Comparison of ENCODE assay signal across 2 cellular contexts in the genomic region with DNA sequence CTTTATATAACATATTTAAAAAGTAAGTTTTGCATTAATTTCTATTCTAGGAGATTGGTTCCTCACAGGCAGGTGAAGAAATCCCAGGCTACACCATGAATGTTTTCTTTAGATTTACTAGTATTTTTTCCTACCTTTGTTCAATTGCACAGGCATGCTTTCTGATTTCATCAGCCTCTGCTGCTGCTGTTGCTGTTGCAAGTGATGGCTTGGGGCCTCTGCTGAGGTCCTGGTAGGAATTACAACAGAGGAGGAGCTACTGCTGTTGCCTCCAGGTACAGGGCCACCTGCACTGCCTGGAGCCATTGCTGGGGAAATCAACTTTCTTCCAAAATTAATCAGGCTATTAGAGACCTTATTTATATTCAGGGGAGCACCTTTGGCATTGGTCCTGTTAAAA.
TF ChIP-seq lines count a peak whose summit lies in the region.

No MANE protein-coding gene starts in this region.

TF ChIP-seq in IMR-90, 13 proteins besides CTCF, POLR2A, EP300 and RAD21:
- TF ChIP-seq RFX5 (IDR thresholded peaks at IDR 0.05; ENCODE audit: low read depth, low read length) = no peak

TF ChIP-seq in K562, 482 proteins besides CTCF, POLR2A, EP300 and RAD21:
- peak; percentile 12; the same call in 1 of the 2 replicates for TF ChIP-seq MECOM (CRISPR knock-in tag; IDR thresholded peaks at IDR 0.05)
- no peak for TF ChIP-seq POLR3G (IDR thresholded peaks at IDR 0.05; ENCODE audit: extremely low read depth, insufficient read length, insufficient replicate concordance)
- TF ChIP-seq L3MBTL2 (IDR thresholded peaks at IDR 0.05) = peak; percentile 24; the same call in 1 of the 2 replicates
- TF ChIP-seq, protein P1, sequence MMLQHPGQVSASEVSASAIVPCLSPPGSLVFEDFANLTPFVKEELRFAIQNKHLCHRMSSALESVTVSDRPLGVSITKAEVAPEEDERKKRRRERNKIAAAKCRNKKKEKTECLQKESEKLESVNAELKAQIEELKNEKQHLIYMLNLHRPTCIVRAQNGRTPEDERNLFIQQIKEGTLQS (IDR thresholded peaks at IDR 0.05) = no peak
- TF ChIP-seq, protein P1 (CRISPR knock-in tag; conservative IDR thresholded peaks at IDR 0.05) = no peak
- no peak for TF ChIP-seq POLR2G (IDR thresholded peaks at IDR 0.05; ENCODE audit: low read depth, low read length)
- TF ChIP-seq KDM1A (IDR thresholded peaks at IDR 0.05) = no peak
- 0 out of 2 replicates have a peak, but pooled peaks have one; percentile 24 for TF ChIP-seq CXXC5 (CRISPR knock-in tag; IDR thresholded peaks at IDR 0.05)
- peak; percentile 36; the same call in 1 of the 2 replicates for TF ChIP-seq ATF4 (CRISPR knock-in tag; IDR thresholded peaks at IDR 0.05)
- TF ChIP-seq MYC (IDR thresholded peaks at IDR 0.05; ENCODE audit: low read depth, low read length) = peak; percentile 65
- no peak for TF ChIP-seq MYC (CRISPR knock-in tag; IDR thresholded peaks at IDR 0.05; ENCODE audit: borderline replicate concordance, low read depth)
- TF ChIP-seq SREBF2 (CRISPR knock-in tag; IDR thresholded peaks at IDR 0.05) = no peak
- TF ChIP-seq ZEB2 (IDR thresholded peaks at IDR 0.05) = 0 out of 2 replicates have a peak, but pooled peaks have one; percentile 23
- TF ChIP-seq, protein P2, sequence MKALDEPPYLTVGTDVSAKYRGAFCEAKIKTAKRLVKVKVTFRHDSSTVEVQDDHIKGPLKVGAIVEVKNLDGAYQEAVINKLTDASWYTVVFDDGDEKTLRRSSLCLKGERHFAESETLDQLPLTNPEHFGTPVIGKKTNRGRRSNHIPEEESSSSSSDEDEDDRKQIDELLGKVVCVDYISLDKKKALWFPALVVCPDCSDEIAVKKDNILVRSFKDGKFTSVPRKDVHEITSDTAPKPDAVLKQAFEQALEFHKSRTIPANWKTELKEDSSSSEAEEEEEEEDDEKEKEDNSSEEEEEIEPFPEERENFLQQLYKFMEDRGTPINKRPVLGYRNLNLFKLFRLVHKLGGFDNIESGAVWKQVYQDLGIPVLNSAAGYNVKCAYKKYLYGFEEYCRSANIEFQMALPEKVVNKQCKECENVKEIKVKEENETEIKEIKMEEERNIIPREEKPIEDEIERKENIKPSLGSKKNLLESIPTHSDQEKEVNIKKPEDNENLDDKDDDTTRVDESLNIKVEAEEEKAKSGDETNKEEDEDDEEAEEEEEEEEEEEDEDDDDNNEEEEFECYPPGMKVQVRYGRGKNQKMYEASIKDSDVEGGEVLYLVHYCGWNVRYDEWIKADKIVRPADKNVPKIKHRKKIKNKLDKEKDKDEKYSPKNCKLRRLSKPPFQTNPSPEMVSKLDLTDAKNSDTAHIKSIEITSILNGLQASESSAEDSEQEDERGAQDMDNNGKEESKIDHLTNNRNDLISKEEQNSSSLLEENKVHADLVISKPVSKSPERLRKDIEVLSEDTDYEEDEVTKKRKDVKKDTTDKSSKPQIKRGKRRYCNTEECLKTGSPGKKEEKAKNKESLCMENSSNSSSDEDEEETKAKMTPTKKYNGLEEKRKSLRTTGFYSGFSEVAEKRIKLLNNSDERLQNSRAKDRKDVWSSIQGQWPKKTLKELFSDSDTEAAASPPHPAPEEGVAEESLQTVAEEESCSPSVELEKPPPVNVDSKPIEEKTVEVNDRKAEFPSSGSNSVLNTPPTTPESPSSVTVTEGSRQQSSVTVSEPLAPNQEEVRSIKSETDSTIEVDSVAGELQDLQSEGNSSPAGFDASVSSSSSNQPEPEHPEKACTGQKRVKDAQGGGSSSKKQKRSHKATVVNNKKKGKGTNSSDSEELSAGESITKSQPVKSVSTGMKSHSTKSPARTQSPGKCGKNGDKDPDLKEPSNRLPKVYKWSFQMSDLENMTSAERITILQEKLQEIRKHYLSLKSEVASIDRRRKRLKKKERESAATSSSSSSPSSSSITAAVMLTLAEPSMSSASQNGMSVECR (CRISPR knock-in tag; IDR thresholded peaks at IDR 0.05) = no peak
- TF ChIP-seq ZNF584 (CRISPR knock-in tag; IDR thresholded peaks at IDR 0.05; ENCODE audit: low read depth) = 0 out of 2 replicates have a peak, but pooled peaks have one; percentile 39
- TF ChIP-seq CBFA2T2 (conservative IDR thresholded peaks at IDR 0.05) = no peak
- TF ChIP-seq CEBPG (CRISPR knock-in tag; IDR thresholded peaks at IDR 0.05) = peak; percentile 57
- TF ChIP-seq CEBPG (tag; conservative IDR thresholded peaks at IDR 0.05 in 1 of 2, IDR thresholded peaks at IDR 0.05 in 1 of 2) = peak in 1 of 2 experiments; percentile 91; a peak in 2 of 4 replicates
- no peak for TF ChIP-seq LEF1 (IDR thresholded peaks at IDR 0.05)
- peak; percentile 41; the same call in 1 of the 2 replicates for TF ChIP-seq EP400 (IDR thresholded peaks at IDR 0.05)
- TF ChIP-seq SNAPC5 (CRISPR knock-in tag; IDR thresholded peaks at IDR 0.05) = no peak
- TF ChIP-seq NFE2L1 (tag; IDR thresholded peaks at IDR 0.05; ENCODE audit: borderline replicate concordance, low read depth) = no peak
- TF ChIP-seq, protein P3, sequence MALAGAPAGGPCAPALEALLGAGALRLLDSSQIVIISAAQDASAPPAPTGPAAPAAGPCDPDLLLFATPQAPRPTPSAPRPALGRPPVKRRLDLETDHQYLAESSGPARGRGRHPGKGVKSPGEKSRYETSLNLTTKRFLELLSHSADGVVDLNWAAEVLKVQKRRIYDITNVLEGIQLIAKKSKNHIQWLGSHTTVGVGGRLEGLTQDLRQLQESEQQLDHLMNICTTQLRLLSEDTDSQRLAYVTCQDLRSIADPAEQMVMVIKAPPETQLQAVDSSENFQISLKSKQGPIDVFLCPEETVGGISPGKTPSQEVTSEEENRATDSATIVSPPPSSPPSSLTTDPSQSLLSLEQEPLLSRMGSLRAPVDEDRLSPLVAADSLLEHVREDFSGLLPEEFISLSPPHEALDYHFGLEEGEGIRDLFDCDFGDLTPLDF (CRISPR knock-in tag; IDR thresholded peaks at IDR 0.05) = no peak
- TF ChIP-seq ZNF395 (CRISPR knock-in tag; IDR thresholded peaks at IDR 0.05) = no peak
